Comparison of ENCODE assay signal across 1 cellular context in the genomic region with DNA sequence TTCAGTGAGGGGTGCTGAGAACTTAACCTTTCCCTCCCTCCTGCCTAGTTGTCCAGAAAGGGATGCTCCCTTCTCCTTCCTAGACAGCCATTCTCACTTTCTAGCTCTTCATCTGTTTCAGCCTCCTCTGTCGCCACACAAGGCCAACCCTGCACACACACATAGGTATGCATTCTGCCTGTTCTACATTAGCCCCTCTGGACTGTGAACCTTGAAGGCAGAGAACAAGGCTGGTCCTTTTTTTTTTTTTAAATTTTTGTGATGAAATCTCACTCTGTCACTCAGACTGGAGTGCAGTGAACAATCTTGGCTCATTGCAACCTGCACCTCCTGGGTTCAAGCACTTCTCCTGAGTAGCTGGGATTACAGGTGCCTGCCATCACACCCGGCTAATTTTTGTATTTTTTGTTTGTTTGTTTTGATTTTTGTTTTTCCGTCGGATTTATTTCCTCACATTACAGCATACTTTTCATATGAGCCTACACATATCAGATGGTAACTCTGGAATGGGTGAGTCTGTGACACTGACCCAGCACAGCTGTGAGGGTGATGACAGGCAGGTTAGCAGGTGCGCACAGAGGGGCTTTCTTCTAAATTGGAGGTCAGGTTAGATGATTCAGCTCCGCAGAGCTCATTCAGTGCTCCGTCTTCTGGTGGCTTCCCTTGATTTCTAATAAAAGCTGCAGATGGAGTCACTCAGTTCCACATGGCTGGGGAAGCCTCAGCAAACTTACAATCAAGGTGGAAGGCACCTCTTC.
TF ChIP-seq lines count a peak whose summit lies in the region.

No MANE protein-coding gene starts in this region.

TF ChIP-seq in K562, 482 proteins besides CTCF, POLR2A, EP300 and RAD21:
- TF ChIP-seq RBM34 (IDR thresholded peaks at IDR 0.05; ENCODE audit: borderline replicate concordance, insufficient read depth, low read length), result no peak
- TF ChIP-seq NFIX (CRISPR knock-in tag; IDR thresholded peaks at IDR 0.05; ENCODE audit: low read depth), result no peak
- TF ChIP-seq PURB (CRISPR knock-in tag; IDR thresholded peaks at IDR 0.05; ENCODE audit: low read depth), result no peak
- TF ChIP-seq TBP (optimal IDR thresholded peaks at IDR 0.05; ENCODE audit: low read depth, low read length), result no peak
- TF ChIP-seq ILK (tag; IDR thresholded peaks at IDR 0.05; ENCODE audit: borderline replicate concordance, low read depth), result no peak
- TF ChIP-seq ZFX (CRISPR knock-in tag; IDR thresholded peaks at IDR 0.05), result no peak
- TF ChIP-seq, protein P1, sequence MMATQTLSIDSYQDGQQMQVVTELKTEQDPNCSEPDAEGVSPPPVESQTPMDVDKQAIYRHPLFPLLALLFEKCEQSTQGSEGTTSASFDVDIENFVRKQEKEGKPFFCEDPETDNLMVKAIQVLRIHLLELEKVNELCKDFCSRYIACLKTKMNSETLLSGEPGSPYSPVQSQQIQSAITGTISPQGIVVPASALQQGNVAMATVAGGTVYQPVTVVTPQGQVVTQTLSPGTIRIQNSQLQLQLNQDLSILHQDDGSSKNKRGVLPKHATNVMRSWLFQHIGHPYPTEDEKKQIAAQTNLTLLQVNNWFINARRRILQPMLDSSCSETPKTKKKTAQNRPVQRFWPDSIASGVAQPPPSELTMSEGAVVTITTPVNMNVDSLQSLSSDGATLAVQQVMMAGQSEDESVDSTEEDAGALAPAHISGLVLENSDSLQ (IDR thresholded peaks at IDR 0.05), result peak; percentile 50; the same call in 1 of the 2 replicates
- TF ChIP-seq E2F3 (CRISPR knock-in tag; IDR thresholded peaks at IDR 0.05), result no peak
